Comparison of ENCODE assay signal across 12 cellular contexts in the genomic region with DNA sequence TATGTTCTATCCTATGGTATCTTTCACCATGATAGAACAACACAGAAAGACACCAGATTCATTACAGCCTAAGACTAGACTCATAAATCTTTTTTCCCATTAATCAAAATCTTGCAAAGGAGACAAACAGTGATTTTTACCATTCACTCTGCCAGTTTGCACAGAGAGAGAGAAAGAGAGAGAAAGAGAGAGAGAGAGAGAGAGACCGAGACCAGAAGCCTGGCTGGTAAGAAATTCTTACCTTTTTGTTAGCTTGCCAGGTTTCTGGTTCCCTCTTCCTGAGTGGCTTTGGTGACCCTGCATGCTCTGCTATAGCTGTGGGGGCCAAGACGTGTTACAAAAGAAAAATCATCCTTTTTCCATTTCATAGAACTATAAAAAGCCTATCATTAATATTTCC.
"Had no signal": no experiment of that assay in that cellular context is flagged by ENCODE, and none has a peak within 500 bp of the region (broad histone marks: within the 10 kb centered on the region; RNA-seq: fewer than 3 reads in every experiment).

No MANE protein-coding gene starts in this region.

- DNase-seq: activated CD4-positive, alpha-beta T cell treated with anti-CD3 and anti-CD28 coated beads for 1 hour; activated gamma-delta T cell; dorsolateral prefrontal cortex; mammary epithelial cell; pancreas; sigmoid colon; stimulated activated CD4-positive, alpha-beta T cell treated with anti-CD3 and anti-CD28 coated beads, Interleukin-1b, Interleukin-23, amount 100 ng/mL, for 48 hours; substantia nigra; T1000 had no signal

- H3K27ac ChIP-seq: cardiac muscle cell, dorsolateral prefrontal cortex, pancreas, sigmoid colon, tibial nerve had no signal

- H3K27me3 ChIP-seq: cardiac muscle cell, dorsolateral prefrontal cortex, pancreas, sigmoid colon, tibial nerve had no signal

- H3K9me3 ChIP-seq: pancreas, sigmoid colon, tibial nerve had no signal

- H3K4me3 ChIP-seq: cardiac muscle cell, dorsolateral prefrontal cortex, pancreas, sigmoid colon, tibial nerve had no signal

- H3K36me3 ChIP-seq: cardiac muscle cell, pancreas, sigmoid colon, tibial nerve had no signal

- H3K4me1 ChIP-seq: sigmoid colon had no signal

- ATAC-seq: left lobe of liver, pancreas had no signal
